27 cellular contexts compared by ENCODE assay signal in the genomic region with DNA sequence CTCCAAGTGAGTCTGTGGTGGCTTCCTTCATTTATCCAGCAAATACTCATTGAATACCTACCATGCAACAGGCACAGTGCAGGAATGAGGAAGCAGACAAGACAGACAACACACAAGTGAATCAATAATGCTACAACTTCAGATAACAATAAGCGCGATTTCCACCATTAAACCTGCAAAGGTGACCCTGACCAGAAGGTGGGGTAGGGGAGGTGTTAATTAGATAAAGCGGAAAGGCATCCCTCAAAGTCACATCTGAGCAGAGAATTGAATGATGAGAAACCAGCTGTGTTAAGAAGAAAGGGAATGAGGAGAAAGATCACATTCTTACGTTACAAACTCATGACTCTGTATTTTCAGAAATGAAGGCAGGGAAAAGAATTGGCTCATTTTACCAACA. TPM values are rescaled to one million over a fixed set of nuclear protein-coding genes. Genes with fewer than 3 reads are reported as not detected.
DNase-seq lines count a peak whose midpoint lies in the region; ATAC-seq, FAIRE-seq and TF ChIP-seq lines count a peak whose summit lies in the region.
"Had no signal": no experiment of that assay in that cellular context is flagged by ENCODE, and none has a peak within 500 bp of the region (broad histone marks: within the 10 kb centered on the region; RNA-seq: fewer than 3 reads in every experiment).

No MANE protein-coding gene starts in this region.

- FAIRE-seq in GM18507 (lab: Jason Lieb, UNC) (peak; percentile 41), HTR-8/SVneo (lab: Jason Lieb, UNC) (peak; percentile 26), urothelium cell line (lab: Jason Lieb, UNC) (no peak)
- FAIRE-seq: H54, HepG2, K562 had no signal

- no peaks in the 10 kb centered on the region for H3K27me3 ChIP-seq in endodermal cell (ENCODE audit: control insufficient read depth, insufficient read depth, low read length, poor library complexity, severe bottlenecking)
- H3K27me3 ChIP-seq: BLaER1 had no signal

- H3K27me3 Mint-ChIP-seq in endodermal cell (ENCODE audit: insufficient read depth) = no peaks in the 10 kb centered on the region
- H3K27me3 Mint-ChIP-seq: CD4-positive, alpha-beta T cell had no signal

- H3K27ac ChIP-seq in endodermal cell (ENCODE audit: low read depth, low read length) = no peak overlapping the region
- H3K27ac ChIP-seq: BLaER1 had no signal

- peaks cover 37% of the 10 kb centered on the region for H3K36me3 Mint-ChIP-seq in endodermal cell (ENCODE audit: low read depth)

- H3K9ac ChIP-seq in endodermal cell (ENCODE audit: extremely low read depth, low read length, poor library complexity, severe bottlenecking) = no peak overlapping the region
- H3K9ac ChIP-seq: BLaER1 had no signal

- WGBS in endodermal cell (ENCODE audit: insufficient coverage in 1 of 2, insufficient read length in 1 of 2), 2 experiments = 79% methylated on average over 4 of the region's 4 CpGs; no CpG with 5 or more reads in 1 of the 2 experiments

- no peak overlapping the region for H3K4me3 ChIP-seq in endodermal cell (ENCODE audit: low read length)
- H3K4me3 ChIP-seq: BLaER1, K562 had no signal

- no peak overlapping the region for H3K4me3 Mint-ChIP-seq in endodermal cell
- H3K4me3 Mint-ChIP-seq: CD4-positive, alpha-beta T cell; HFFc6 had no signal

- no peaks in the 10 kb centered on the region for H3K9me3 Mint-ChIP-seq in endodermal cell
- H3K9me3 Mint-ChIP-seq: CD4-positive, alpha-beta T cell; HFFc6 had no signal

- no peak overlapping the region for H3K27ac Mint-ChIP-seq in endodermal cell
- H3K27ac Mint-ChIP-seq: CD4-positive, alpha-beta T cell; HFFc6 had no signal

- DNase-seq in GM18507 (ENCODE audit: extremely low spot score, insufficient read length, low read depth) (no peak), HTR-8/SVneo (ENCODE audit: insufficient read length, low spot score) (no peak), endodermal cell (no peak), kidney tubule cell (ENCODE audit: low spot score) (peak; percentile 22), A172 (ENCODE audit: low spot score) (no peak), urothelium cell line (ENCODE audit: low spot score) (no peak)
- no peak for DNase-seq in stimulated activated CD4-positive, alpha-beta T cell treated with anti-CD3 and anti-CD28 coated beads, Interleukin-2, amount 100 ng/mL, for 24 hours
- DNase-seq: ACHN; CD4-positive, alpha-beta T cell; COR-L47; DMS 273 treated with DMSO at 0.1 percent for 48 hours; DMS79 treated with DMSO at 0.1 percent for 48 hours; HFFc6; NCI-H1092; NCI-H1436; NCI-H1930; NCI-H2171; NCI-H345; NCI-H524 treated with DMSO at 0.1 percent for 48 hours; NCI-H82; PC-3; Right ventricle myocardium superior had no signal

- H3K36me3 ChIP-seq in endodermal cell (ENCODE audit: control insufficient read depth, insufficient read depth, low read length) = peaks cover 62% of the 10 kb centered on the region

- TF ChIP-seq CTCF in endodermal cell (conservative IDR thresholded peaks at IDR 0.05) = peak; percentile 61

- H3K4me1 Mint-ChIP-seq in endodermal cell = peaks cover 6% of the 10 kb centered on the region

- no peak for ATAC-seq in GM18505 (IDR thresholded peaks at IDR 0.05; ENCODE audit: unreplicated experiment)
- ATAC-seq: HepG2, K562, PC-3 had no signal

- H3K4me1 ChIP-seq in endodermal cell (ENCODE audit: control insufficient read depth, insufficient read depth, low read length) = no peaks in the 10 kb centered on the region
- H3K4me1 ChIP-seq: BLaER1 had no signal

- no peak for TF ChIP-seq POLR2A in GM18505 (IDR thresholded peaks at IDR 0.05; ENCODE audit: borderline replicate concordance, extremely low read depth, insufficient read depth, insufficient read length)

- no peaks in the 10 kb centered on the region for H3K9me3 ChIP-seq in endodermal cell (ENCODE audit: control insufficient read depth, low read length)
- H3K9me3 ChIP-seq: BLaER1 had no signal

RNA-seq across cellular contexts. Expression of a gene that starts 26.3 kb away (rescaled TPM):
- 10 to 100 TPM; 21.5 to 29.4 TPM for total RNA-seq in endodermal cell
- 15.0 TPM for polyA plus RNA-seq in endodermal cell (2013, experiment 1 of 2)
- 14.1 TPM for polyA plus RNA-seq in endodermal cell (2013, experiment 2 of 2)
- 21.1 and 22.4 TPM in 2 replicates for total RNA-seq in A172 (2014; rRNA removed; shearing (Covaris generic))

RNA-seq across cellular contexts. Expression of a gene that starts 26.5 kb away (rescaled TPM):
- total RNA-seq in endodermal cell = 1 to 10 TPM; 6.7 to 6.8 TPM
- polyA plus RNA-seq in endodermal cell (2013, experiment 1 of 2) = 18.3 TPM
- 15.6 TPM for polyA plus RNA-seq in endodermal cell (2013, experiment 2 of 2)
- total RNA-seq in A172 (2014; rRNA removed; shearing (Covaris generic)) = 23.4 and 32.7 TPM in 2 replicates
